In the genomic region with DNA sequence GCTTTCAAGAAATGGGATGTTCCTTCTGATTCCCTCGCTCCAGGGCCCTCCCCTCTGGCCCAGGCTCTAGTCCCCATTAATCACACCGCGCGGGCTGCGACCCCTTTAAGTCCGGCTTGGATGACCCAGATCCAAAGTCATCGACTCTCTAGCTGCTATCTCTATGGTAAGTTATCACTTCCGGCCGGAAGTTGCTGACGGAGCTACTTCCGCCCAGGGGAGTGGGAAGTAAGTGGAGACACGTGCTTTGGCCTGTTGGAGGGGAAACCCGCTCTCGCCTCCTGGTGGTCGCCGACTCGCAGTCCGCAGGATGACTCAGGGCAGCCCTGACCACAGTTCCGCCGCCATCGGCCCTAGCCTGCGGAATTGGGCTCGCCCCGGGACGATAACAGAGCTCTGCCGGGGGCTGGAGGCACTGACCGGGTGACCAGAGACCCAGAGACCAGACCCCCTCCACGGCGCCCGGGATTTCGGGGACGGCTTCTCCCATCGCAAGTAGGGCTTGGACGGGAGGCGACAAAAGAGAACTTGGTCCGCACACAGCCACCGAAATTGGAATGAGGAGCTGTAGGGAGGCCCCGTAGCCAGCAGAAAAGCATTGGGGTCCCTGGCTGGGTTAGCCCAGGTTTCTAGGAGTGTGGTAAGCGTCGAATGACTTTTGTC, we compare ENCODE assay signal across 1 cellular context.
A peak's percentile ranks its signal among the peaks of the same experiment; 100 is the strongest.
TF ChIP-seq lines count a peak whose summit lies in the region.

No MANE protein-coding gene starts in this region.

TF ChIP-seq in PFSK-1, 5 proteins besides CTCF, POLR2A, EP300 and RAD21 (continued from another document):
- TF ChIP-seq, protein P1, sequence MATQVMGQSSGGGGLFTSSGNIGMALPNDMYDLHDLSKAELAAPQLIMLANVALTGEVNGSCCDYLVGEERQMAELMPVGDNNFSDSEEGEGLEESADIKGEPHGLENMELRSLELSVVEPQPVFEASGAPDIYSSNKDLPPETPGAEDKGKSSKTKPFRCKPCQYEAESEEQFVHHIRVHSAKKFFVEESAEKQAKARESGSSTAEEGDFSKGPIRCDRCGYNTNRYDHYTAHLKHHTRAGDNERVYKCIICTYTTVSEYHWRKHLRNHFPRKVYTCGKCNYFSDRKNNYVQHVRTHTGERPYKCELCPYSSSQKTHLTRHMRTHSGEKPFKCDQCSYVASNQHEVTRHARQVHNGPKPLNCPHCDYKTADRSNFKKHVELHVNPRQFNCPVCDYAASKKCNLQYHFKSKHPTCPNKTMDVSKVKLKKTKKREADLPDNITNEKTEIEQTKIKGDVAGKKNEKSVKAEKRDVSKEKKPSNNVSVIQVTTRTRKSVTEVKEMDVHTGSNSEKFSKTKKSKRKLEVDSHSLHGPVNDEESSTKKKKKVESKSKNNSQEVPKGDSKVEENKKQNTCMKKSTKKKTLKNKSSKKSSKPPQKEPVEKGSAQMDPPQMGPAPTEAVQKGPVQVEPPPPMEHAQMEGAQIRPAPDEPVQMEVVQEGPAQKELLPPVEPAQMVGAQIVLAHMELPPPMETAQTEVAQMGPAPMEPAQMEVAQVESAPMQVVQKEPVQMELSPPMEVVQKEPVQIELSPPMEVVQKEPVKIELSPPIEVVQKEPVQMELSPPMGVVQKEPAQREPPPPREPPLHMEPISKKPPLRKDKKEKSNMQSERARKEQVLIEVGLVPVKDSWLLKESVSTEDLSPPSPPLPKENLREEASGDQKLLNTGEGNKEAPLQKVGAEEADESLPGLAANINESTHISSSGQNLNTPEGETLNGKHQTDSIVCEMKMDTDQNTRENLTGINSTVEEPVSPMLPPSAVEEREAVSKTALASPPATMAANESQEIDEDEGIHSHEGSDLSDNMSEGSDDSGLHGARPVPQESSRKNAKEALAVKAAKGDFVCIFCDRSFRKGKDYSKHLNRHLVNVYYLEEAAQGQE (IDR thresholded peaks at IDR 0.05; ENCODE audit: insufficient read depth in 1 of 2, low read depth in 2 of 2, low read length in 2 of 2) = peak in 1 of 2 experiments; percentile 55; a peak in 1 of 4 replicates
- TF ChIP-seq SIN3A (IDR thresholded peaks at IDR 0.05; ENCODE audit: borderline replicate concordance, insufficient read depth, low read length) (peak; percentile 97), TAF1 (IDR thresholded peaks at IDR 0.05; ENCODE audit: borderline replicate concordance, insufficient read depth, low read length) (peak; percentile 96), FOXP2 (optimal IDR thresholded peaks at IDR 0.05; ENCODE audit: borderline replicate concordance, extremely low read depth, extremely low read length, insufficient read depth) (peak; percentile 91)
